12 cellular contexts compared by ENCODE assay signal in the genomic region with DNA sequence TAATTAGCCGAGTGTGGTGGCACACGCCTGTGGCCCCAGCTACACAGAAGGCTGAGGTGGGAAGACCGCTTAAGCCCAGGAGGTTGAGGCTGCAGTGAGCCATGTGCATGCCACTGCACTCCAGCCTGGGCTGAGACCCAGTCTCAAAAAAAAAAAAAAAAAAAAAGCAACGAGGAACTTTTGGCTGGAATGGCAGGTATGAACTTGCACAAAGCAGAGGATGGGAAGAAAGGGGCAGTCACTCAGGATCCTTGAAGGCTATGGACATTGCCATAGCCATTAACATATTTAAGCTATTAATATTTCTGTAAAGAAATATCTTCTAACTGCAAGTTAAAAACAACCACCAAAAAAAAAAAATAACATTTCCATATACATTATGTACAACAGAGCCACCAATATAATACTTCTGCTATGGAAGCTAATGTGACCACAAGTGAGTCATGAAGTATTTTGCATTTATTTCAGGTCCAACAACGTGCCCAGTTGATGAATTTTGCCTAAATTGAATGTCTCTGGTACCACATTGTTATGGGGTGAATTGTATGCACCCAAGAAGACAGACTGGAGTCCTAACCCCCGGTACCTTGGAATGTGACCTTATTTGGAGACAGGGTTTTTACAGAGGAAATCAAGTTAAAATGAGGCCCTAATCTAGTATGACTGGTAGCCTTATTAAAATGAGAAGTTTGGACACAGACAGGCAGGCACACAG.
DNase-seq lines count a peak whose midpoint lies in the region; ATAC-seq, FAIRE-seq and TF ChIP-seq lines count a peak whose summit lies in the region.
"Had no signal": no experiment of that assay in that cellular context is flagged by ENCODE, and none has a peak within 500 bp of the region (broad histone marks: within the 10 kb centered on the region; RNA-seq: fewer than 3 reads in every experiment).

No MANE protein-coding gene starts in this region.

- dilution Hi-C loops in IMR-90 (cut with HindIII; ENCODE audit: low sequenced_read_pairs, unreplicated experiment), result no loop called here

- FAIRE-seq in GM19239 (lab: Jason Lieb, UNC), result no peak

- 50% methylated on average over 2 of the region's 6 CpGs; no CpG with 5 or more reads in 1 of the 2 experiments for WGBS in IMR-90 (ENCODE audit: extremely low coverage in 2 of 2, insufficient read length in 1 of 2), 2 experiments

- CTCF ChIA-PET in IMR-90 (lab: Yijun Ruan, JAX), result interaction anchor here (1.0 kb wide), 1 partner anchor 67 kb away, joined by 4 read pairs; no protein-coding TSS in a partner anchor

- no peak for TF ChIP-seq CTCF in IMR-90 (conservative IDR thresholded peaks at IDR 0.05; ENCODE audit: low read depth, low read length)
- TF ChIP-seq CTCF in breast epithelium (IDR thresholded peaks at IDR 0.05), result no peak
- no peak for TF ChIP-seq CTCF in nephron progenitor cell (IDR thresholded peaks at IDR 0.05)

- peak overlapping the region; percentile 86; the same call in 1 of the 2 replicates for H3K23ac ChIP-seq in IMR-90 (ENCODE audit: low read depth, low read length)

- peaks cover 61% of the 10 kb centered on the region for H4K20me1 ChIP-seq in IMR-90 (ENCODE audit: insufficient read depth, low read length)

- H3K14ac ChIP-seq in IMR-90 (replicated peaks; ENCODE audit: low read depth, low read length), result peak overlapping the region; percentile 77

- peak overlapping the region; percentile 72; the same call in 1 of the 2 replicates for H3K56ac ChIP-seq in IMR-90 (ENCODE audit: extremely low read depth, insufficient read depth, low read length)

- H2BK5ac ChIP-seq in IMR-90 (ENCODE audit: low read depth, low read length, poor library complexity, severe bottlenecking), result peak overlapping the region; percentile 94

- H3K4ac ChIP-seq in IMR-90 (ENCODE audit: low read depth, low read length), result peak overlapping the region; percentile 88

- H3K18ac ChIP-seq in IMR-90 (ENCODE audit: low read depth, low read length), result peak overlapping the region; percentile 96

- H3K27me3 ChIP-seq in IMR-90 (ENCODE audit: control insufficient read depth, insufficient read depth, low read length) (no peaks in the 10 kb centered on the region), breast epithelium (no peaks in the 10 kb centered on the region), SJCRH30 (no peaks in the 10 kb centered on the region)

- peak overlapping the region; percentile 69; the same call in 1 of the 2 replicates for H3K4me2 ChIP-seq in IMR-90 (ENCODE audit: low read depth, low read length)

- H3K9me1 ChIP-seq in IMR-90 (ENCODE audit: insufficient read depth, low read length), result peaks cover 32% of the 10 kb centered on the region

- in situ Hi-C loops in IMR-90 (cut with MboI; ENCODE audit: low sequenced_read_pairs), result no loop called here

- H3K27ac Mint-ChIP-seq in nephron progenitor cell, result peak overlapping the region; percentile 70
- H3K27ac Mint-ChIP-seq: activated CD4-positive, alpha-beta T cell treated with anti-CD3 and anti-CD28 coated beads, Interleukin-2, amount 10 ng/mL, durations not matched to agents 7 days and 5 days had no signal

- H3K27me3 Mint-ChIP-seq in nephron progenitor cell (ENCODE audit: low read depth, poor library complexity), result no peaks in the 10 kb centered on the region
- H3K27me3 Mint-ChIP-seq: activated CD4-positive, alpha-beta T cell treated with anti-CD3 and anti-CD28 coated beads, Interleukin-2, amount 10 ng/mL, durations not matched to agents 7 days and 5 days had no signal

- H2BK15ac ChIP-seq in IMR-90 (ENCODE audit: low read depth, low read length), result peak overlapping the region; percentile 76; the same call in 2 of the 3 replicates

- H3K9me3 Mint-ChIP-seq in nephron progenitor cell, result no peaks in the 10 kb centered on the region
- H3K9me3 Mint-ChIP-seq: nephron had no signal

- peak overlapping the region; percentile 82 for H4K5ac ChIP-seq in IMR-90 (ENCODE audit: low read depth, low read length)

- peak overlapping the region; percentile 97 for H3K27ac ChIP-seq in IMR-90 (ENCODE audit: insufficient read depth, low read length)
- H3K27ac ChIP-seq in breast epithelium, result peak overlapping the region; percentile 2 to 39
- H3K27ac ChIP-seq in SJCRH30, result no peak overlapping the region

- peak overlapping the region; percentile 59 to 88; a peak in 3 of 4 replicates for H4K8ac ChIP-seq in IMR-90 (ENCODE audit: low read depth in 2 of 2, low read length in 2 of 2)

- H2BK20ac ChIP-seq in IMR-90 (ENCODE audit: low read depth, low read length), result peak overlapping the region; percentile 41; the same call in 1 of the 2 replicates

- H3K9me3 ChIP-seq in IMR-90 (ENCODE audit: control insufficient read depth, insufficient read depth, low read length) (no peaks in the 10 kb centered on the region), breast epithelium (no peaks in the 10 kb centered on the region), SJCRH30 (replicated peaks) (no peaks in the 10 kb centered on the region)

- peak overlapping the region; percentile 18; the same call in 1 of the 2 replicates for H3K9ac ChIP-seq in IMR-90 (ENCODE audit: low read depth, low read length)

- no peak for TF ChIP-seq RAD21 in IMR-90 (IDR thresholded peaks at IDR 0.05; ENCODE audit: low read length)

- peaks cover 53% of the 10 kb centered on the region for H3K4me1 Mint-ChIP-seq in nephron progenitor cell

- H2AK9ac ChIP-seq in IMR-90 (replicated peaks; ENCODE audit: low read depth, low read length, poor library complexity), result no peak overlapping the region

- peak; percentile 41 to 45 for DNase-seq in AML-193 (lab: John Stamatoyannopoulos, UW)
- DNase-seq in IMR-90, result peak; percentile 76
- DNase-seq in breast epithelium (ENCODE audit: low spot score in 2 of 2), result no peak
- DNase-seq in nephron progenitor cell, result no peak
- no peak for DNase-seq in GM19239 (ENCODE audit: insufficient read length, low spot score)
- no peak for DNase-seq in SJCRH30
- DNase-seq: activated CD4-positive, alpha-beta T cell treated with anti-CD3 and anti-CD28 coated beads, Interleukin-2, amount 10 ng/mL, durations not matched to agents 7 days and 5 days; DMS 273 treated with DMSO at 0.1 percent for 48 hours; stimulated activated CD4-positive, alpha-beta T cell treated with anti-CD3 and anti-CD28 coated beads, Interleukin-4, amount 100 ng/mL, for 1 hour had no signal

- intact Hi-C loops in IMR-90 (cut with micrococcal nuclease), result no loop called here
- intact Hi-C loops in breast epithelium (cut with DNase I; ENCODE audit: low total_unique reads), result no loop called here

- H2BK120ac ChIP-seq in IMR-90 (ENCODE audit: low read depth, low read length), result peak overlapping the region; percentile 67

- peak overlapping the region; percentile 93 for H2AK5ac ChIP-seq in IMR-90 (ENCODE audit: low read depth, low read length)

- TF ChIP-seq POLR2A in IMR-90 (IDR thresholded peaks at IDR 0.05; ENCODE audit: low read depth, low read length) (no peak), breast epithelium (IDR thresholded peaks at IDR 0.05) (no peak)

- H4K91ac ChIP-seq in IMR-90 (ENCODE audit: insufficient read depth, low read depth, low read length), result peak overlapping the region; percentile 79; the same call in 1 of the 2 replicates

- H3K4me1 ChIP-seq in IMR-90 (ENCODE audit: control insufficient read depth, insufficient read depth, low read length) (peaks cover 39% of the 10 kb centered on the region), breast epithelium (peaks cover 6 to 19% of the 10 kb centered on the region in 2 donors), SJCRH30 (peaks cover 8% of the 10 kb centered on the region; the same call in 1 of the 2 replicates)

- H3K36me3 ChIP-seq in IMR-90 (ENCODE audit: control insufficient read depth, insufficient read depth, low read length), result peaks cover 5% of the 10 kb centered on the region
- no peaks in the 10 kb centered on the region for H3K36me3 ChIP-seq in breast epithelium
- H3K36me3 ChIP-seq in SJCRH30, result no peaks in the 10 kb centered on the region; the same call in 1 of the 2 replicates

- no TSS peak for BruUV-seq in IMR-90 (replicated peaks; lab: Mats Ljungman, UMichigan)

- no peak overlapping the region for H2AFZ ChIP-seq in IMR-90 (replicated peaks; ENCODE audit: low read length, poor library complexity)

- peaks cover 36% of the 10 kb centered on the region for H3K36me3 Mint-ChIP-seq in nephron progenitor cell (ENCODE audit: low read depth)

- H3K4me3 Mint-ChIP-seq in nephron progenitor cell, result no peak overlapping the region
- H3K4me3 Mint-ChIP-seq: activated CD4-positive, alpha-beta T cell treated with anti-CD3 and anti-CD28 coated beads, Interleukin-2, amount 10 ng/mL, durations not matched to agents 7 days and 5 days had no signal

- ATAC-seq in IMR-90 (ENCODE audit: low read depth), result peak; percentile 19
- ATAC-seq in HG02840 (IDR thresholded peaks at IDR 0.05; ENCODE audit: low FRiP score, unreplicated experiment), result no peak
- no peak for ATAC-seq in GM21528 (IDR thresholded peaks at IDR 0.05; ENCODE audit: low FRiP score, unreplicated experiment)

- POLR2A ChIA-PET in IMR-90 (lab: Charles Lee; ENCODE audit: unreplicated experiment), result no interaction called here

- peaks cover 14 to 68% of the 10 kb centered on the region in 2 experiments for H3K79me1 ChIP-seq in IMR-90 (ENCODE audit: low read depth in 1 of 2, low read length in 2 of 2)

- no peak overlapping the region for H3K4me3 ChIP-seq in IMR-90 (ENCODE audit: insufficient read depth, low read depth, low read length)
- H3K4me3 ChIP-seq in breast epithelium, result no peak overlapping the region
- no peak overlapping the region for H3K4me3 ChIP-seq in SJCRH30

TF ChIP-seq in IMR-90, 13 proteins besides CTCF, POLR2A, EP300 and RAD21 (continues in another document):
- TF ChIP-seq, protein P1, sequence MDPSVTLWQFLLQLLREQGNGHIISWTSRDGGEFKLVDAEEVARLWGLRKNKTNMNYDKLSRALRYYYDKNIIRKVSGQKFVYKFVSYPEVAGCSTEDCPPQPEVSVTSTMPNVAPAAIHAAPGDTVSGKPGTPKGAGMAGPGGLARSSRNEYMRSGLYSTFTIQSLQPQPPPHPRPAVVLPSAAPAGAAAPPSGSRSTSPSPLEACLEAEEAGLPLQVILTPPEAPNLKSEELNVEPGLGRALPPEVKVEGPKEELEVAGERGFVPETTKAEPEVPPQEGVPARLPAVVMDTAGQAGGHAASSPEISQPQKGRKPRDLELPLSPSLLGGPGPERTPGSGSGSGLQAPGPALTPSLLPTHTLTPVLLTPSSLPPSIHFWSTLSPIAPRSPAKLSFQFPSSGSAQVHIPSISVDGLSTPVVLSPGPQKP (IDR thresholded peaks at IDR 0.05; ENCODE audit: borderline replicate concordance, low read depth, low read length), result no peak
- TF ChIP-seq, protein P2, sequence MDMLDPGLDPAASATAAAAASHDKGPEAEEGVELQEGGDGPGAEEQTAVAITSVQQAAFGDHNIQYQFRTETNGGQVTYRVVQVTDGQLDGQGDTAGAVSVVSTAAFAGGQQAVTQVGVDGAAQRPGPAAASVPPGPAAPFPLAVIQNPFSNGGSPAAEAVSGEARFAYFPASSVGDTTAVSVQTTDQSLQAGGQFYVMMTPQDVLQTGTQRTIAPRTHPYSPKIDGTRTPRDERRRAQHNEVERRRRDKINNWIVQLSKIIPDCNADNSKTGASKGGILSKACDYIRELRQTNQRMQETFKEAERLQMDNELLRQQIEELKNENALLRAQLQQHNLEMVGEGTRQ (IDR thresholded peaks at IDR 0.05; ENCODE audit: low read depth, low read length), result no peak
- TF ChIP-seq CHD1 (IDR thresholded peaks at IDR 0.05; ENCODE audit: low read depth, low read length) (no peak), SMC3 (IDR thresholded peaks at IDR 0.05; ENCODE audit: low read depth, low read length) (no peak), CEBPB (IDR thresholded peaks at IDR 0.05; ENCODE audit: low read depth, low read length) (no peak)

Comparison
In these comparisons a context has a peak if more than half of its experiments do, and no peak if none do; other contexts are left out.
1. DNase-seq: peak in AML-193 (2 of 2) and IMR-90 (single experiment); none in breast epithelium (0 of 2), nephron progenitor cell (single experiment), GM19239 (single experiment) and SJCRH30 (0 of 2).